ENCODE assay signal across 1 cellular context in genomic region chr1:93909146-93910050, GRCh38.
A peak's percentile ranks its signal among the peaks of the same experiment; 100 is the strongest.
TF ChIP-seq lines count a peak whose summit lies in the region.

Gene GCLM, minus strand, starts transcription at chr1:93909430. Its CDS starts 267 bp downstream, at chr1:93909163.

TF ChIP-seq in GM12878, 131 proteins besides CTCF, POLR2A, EP300 and RAD21 (continued from another document):
- TF ChIP-seq IRF3 (IDR thresholded peaks at IDR 0.05) (no peak), SMAD1 (IDR thresholded peaks at IDR 0.05; ENCODE audit: low read depth, partially characterized antibody) (no peak), PRDM15 (CRISPR knock-in tag; IDR thresholded peaks at IDR 0.05) (no peak), IKZF1 (conservative IDR thresholded peaks at IDR 0.05) (peak; percentile 89), YBX1 (IDR thresholded peaks at IDR 0.05) (no peak), HSF1 (IDR thresholded peaks at IDR 0.05; ENCODE audit: low read depth, low read length) (no peak), NFXL1 (IDR thresholded peaks at IDR 0.05; ENCODE audit: borderline replicate concordance) (no peak), EGR1 (IDR thresholded peaks at IDR 0.05; ENCODE audit: borderline replicate concordance in 1 of 2, low read depth in 2 of 2, low read length in 2 of 2) (peak; percentile 52 to 95), ZBTB40 (IDR thresholded peaks at IDR 0.05; ENCODE audit: borderline replicate concordance) (no peak), TBL1XR1 (IDR thresholded peaks at IDR 0.05; ENCODE audit: low read depth, low read length) (no peak), EED (IDR thresholded peaks at IDR 0.05; ENCODE audit: low read depth) (no peak), NBN (IDR thresholded peaks at IDR 0.05) (0 out of 2 replicates have a peak, but pooled peaks have one; percentile 71), ELK1 (IDR thresholded peaks at IDR 0.05; ENCODE audit: low read depth, low read length) (0 out of 2 replicates have a peak, but pooled peaks have one; percentile 8), BHLHE40 (IDR thresholded peaks at IDR 0.05; ENCODE audit: borderline replicate concordance in 1 of 2, low read depth in 2 of 2, low read length in 1 of 2) (peak; percentile 57 to 75; a peak in 3 of 4 replicates), MLLT1 (IDR thresholded peaks at IDR 0.05) (no peak), TCF3 (IDR thresholded peaks at IDR 0.05; ENCODE audit: borderline replicate concordance, insufficient read depth, low read depth, low read length) (peak; percentile 53; the same call in 1 of the 2 replicates), STAT3 (IDR thresholded peaks at IDR 0.05; ENCODE audit: low read depth, low read length) (no peak), CBFB (IDR thresholded peaks at IDR 0.05; ENCODE audit: low read depth) (no peak)
